Comparison of ENCODE assay signal across 26 cellular contexts in the genomic region with DNA sequence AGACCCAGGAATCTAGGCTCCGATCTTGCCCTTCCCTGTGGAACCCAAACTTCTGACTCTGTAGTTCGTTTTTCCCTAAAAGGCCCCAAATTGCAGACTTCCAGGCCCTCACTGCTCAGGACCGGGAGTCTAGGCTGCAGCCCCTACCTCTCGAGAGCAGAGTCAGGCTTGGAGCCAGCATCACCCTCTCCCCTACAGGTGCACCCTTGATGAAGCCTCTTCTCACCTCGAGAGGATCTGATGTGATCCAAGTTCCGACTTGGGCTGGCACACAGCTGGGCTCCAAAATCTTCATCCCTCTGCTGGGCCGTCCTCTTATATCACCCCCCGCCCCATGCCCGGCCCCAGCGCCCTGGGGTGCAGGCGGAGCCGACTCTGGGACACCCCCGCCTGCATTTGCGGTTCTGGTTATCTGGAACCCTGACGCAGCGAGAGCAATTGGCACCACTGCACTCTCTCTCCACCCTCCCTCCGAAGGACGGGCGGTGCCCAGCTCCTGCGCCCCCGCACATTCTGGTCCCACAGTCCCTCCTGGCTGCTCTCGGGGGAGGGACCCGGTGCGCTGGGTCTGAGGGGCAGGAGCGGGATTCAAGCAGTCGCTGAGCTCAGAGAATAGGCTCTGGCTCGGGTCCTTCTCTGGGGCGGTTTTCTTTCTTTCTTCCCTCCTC. TPM values are rescaled to one million over a fixed set of nuclear protein-coding genes. Genes with fewer than 3 reads are reported as not detected.
DNase-seq lines count a peak whose midpoint lies in the region; ATAC-seq, FAIRE-seq and TF ChIP-seq lines count a peak whose summit lies in the region.
"Had no signal": no experiment of that assay in that cellular context is flagged by ENCODE, and none has a peak within 500 bp of the region (broad histone marks: within the 10 kb centered on the region; RNA-seq: fewer than 3 reads in every experiment).

KLK7 (minus strand) TSS at position 293 of the 668 bp plus-strand sequence. CDS start 1,518 bp downstream, outside the sequence.

- CTCF ChIA-PET in HEK293 (lab: Yijun Ruan, JAX): interaction anchor here (0.9 to 1.2 kb wide), 2 partner anchors 33 to 110 kb away, joined by 4 to 5 read pairs; no protein-coding TSS in a partner anchor
- CTCF ChIA-PET in activated CD4-positive, alpha-beta memory T cell treated with anti-CD3 and anti-CD28 coated beads for 36 hours (lab: Charles Lee): no interaction called here

- no peak for ATAC-seq in GM18907 (IDR thresholded peaks at IDR 0.05; ENCODE audit: unreplicated experiment)
- ATAC-seq: activated T-helper 17 cell treated with anti-CD3 and anti-CD28 coated beads, Interleukin-2, amount 50 U/mL, for 72 hours; stimulated activated naive CD8-positive, alpha-beta T cell treated with anti-CD3 and anti-CD28 coated beads, Interleukin-15, Interleukin-2, amounts not matched to agents 100 U/mL and 50 U/mL, for 24 hours had no signal

- WGBS in sigmoid colon, 2 donors: 19 to 34% methylated on average over 28 of the region's 28 CpGs

- H3K36me3 ChIP-seq in HEK293 (ENCODE audit: control insufficient read depth in 2 of 2, insufficient read depth in 1 of 2, low read length in 2 of 2) (no peaks in the 10 kb centered on the region; a peak in 1 of 3 replicates), sigmoid colon (no peaks in the 10 kb centered on the region)
- H3K36me3 ChIP-seq: ovary, tibial nerve had no signal

- POLR2A ChIA-PET in HEK293 (lab: Yijun Ruan, JAX): no interaction called here
- POLR2A ChIA-PET in activated CD4-positive, alpha-beta memory T cell treated with anti-CD3 and anti-CD28 coated beads for 36 hours (lab: Charles Lee): no interaction called here

- H3K27ac ChIP-seq in HEK293 (ENCODE audit: extremely low read depth, low read depth, low read length): no peak within 1 kb of the TSS
- no peak within 1 kb of the TSS for H3K27ac ChIP-seq in dorsolateral prefrontal cortex
- no peak within 1 kb of the TSS for H3K27ac ChIP-seq in sigmoid colon
- H3K27ac ChIP-seq: HL-60, ovary, tibial nerve had no signal

- no peaks in the 10 kb centered on the region for H3K4me1 Mint-ChIP-seq in activated CD4-positive, alpha-beta memory T cell treated with anti-CD3 and anti-CD28 coated beads for 36 hours (ENCODE audit: low read depth)
- H3K4me1 Mint-ChIP-seq: activated naive CD8-positive, alpha-beta T cell treated with anti-CD3 and anti-CD28 coated beads for 36 hours; activated T-helper 17 cell treated with anti-CD3 and anti-CD28 coated beads, Interleukin-2, amount 50 U/mL, for 72 hours; CD4-positive, alpha-beta memory T cell had no signal

- no peak for FAIRE-seq in GM12892 (lab: Jason Lieb, UNC)
- FAIRE-seq: TTC549 had no signal

- peaks cover 0 to 23% (median 0%) of the 10 kb centered on the region in 45 donors for H3K27me3 ChIP-seq in dorsolateral prefrontal cortex
- H3K27me3 ChIP-seq in sigmoid colon: peaks cover 5 to 34% (median 7%) of the 10 kb centered on the region in 3 donors
- H3K27me3 ChIP-seq: ovary, tibial nerve had no signal

- DNase-seq in dorsolateral prefrontal cortex (peak in 5 of 10 donors; percentile 18 to 55 (median 38)), iPS-NIHi11 (ENCODE audit: low spot score) (peak; percentile 51), sigmoid colon (peak; percentile 34), GM12892 (ENCODE audit: insufficient read length) (no peak)
- DNase-seq in activated CD4-positive, alpha-beta T cell treated with anti-CD3 and anti-CD28 coated beads for 1 hour: no peak
- no peak for DNase-seq in activated CD4-positive, alpha-beta memory T cell treated with anti-CD3 and anti-CD28 coated beads for 36 hours
- DNase-seq: activated CD4-positive, alpha-beta T cell treated with anti-CD3 and anti-CD28 coated beads for 4 hours; activated naive CD8-positive, alpha-beta T cell treated with anti-CD3 and anti-CD28 coated beads for 36 hours; CD4-positive, alpha-beta memory T cell; effector memory CD4-positive, alpha-beta T cell; glutamatergic neuron; islet precursor cell; naive B cell; NCI-H146; NCI-H2171 treated with DMSO at 0.1 percent for 48 hours; NCI-H748 treated with DMSO at 0.1 percent for 48 hours; ovary; Right ventricle myocardium superior; stimulated activated naive CD8-positive, alpha-beta T cell treated with anti-CD3 and anti-CD28 coated beads, Interleukin-15, Interleukin-2, amounts not matched to agents 100 U/mL and 50 U/mL, for 24 hours had no signal

- H3K27me3 Mint-ChIP-seq in activated CD4-positive, alpha-beta memory T cell treated with anti-CD3 and anti-CD28 coated beads for 36 hours: peaks cover 40% of the 10 kb centered on the region

- no peak within 1 kb of the TSS for H3K4me3 ChIP-seq in HEK293 (ENCODE audit: low read depth, low read length)
- H3K4me3 ChIP-seq in dorsolateral prefrontal cortex: peak within 1 kb of the TSS in 31 of 59 donors; percentile 1 to 44 (median 27)
- H3K4me3 ChIP-seq in sigmoid colon: no peak within 1 kb of the TSS
- H3K4me3 ChIP-seq: ovary, tibial nerve had no signal

- H3K27ac Mint-ChIP-seq in activated CD4-positive, alpha-beta memory T cell treated with anti-CD3 and anti-CD28 coated beads for 36 hours: no peak within 1 kb of the TSS
- H3K27ac Mint-ChIP-seq: activated naive CD8-positive, alpha-beta T cell treated with anti-CD3 and anti-CD28 coated beads for 36 hours; activated T-helper 17 cell treated with anti-CD3 and anti-CD28 coated beads, Interleukin-2, amount 50 U/mL, for 72 hours; CD4-positive, alpha-beta memory T cell; naive B cell had no signal

- H3K36me3 Mint-ChIP-seq in activated CD4-positive, alpha-beta memory T cell treated with anti-CD3 and anti-CD28 coated beads for 36 hours: no peaks in the 10 kb centered on the region
- H3K36me3 Mint-ChIP-seq: activated naive CD8-positive, alpha-beta T cell treated with anti-CD3 and anti-CD28 coated beads for 36 hours; CD4-positive, alpha-beta memory T cell; naive B cell had no signal

- no peaks in the 10 kb centered on the region for H3K9me3 Mint-ChIP-seq in activated CD4-positive, alpha-beta memory T cell treated with anti-CD3 and anti-CD28 coated beads for 36 hours
- H3K9me3 Mint-ChIP-seq: activated naive CD8-positive, alpha-beta T cell treated with anti-CD3 and anti-CD28 coated beads for 36 hours; activated T-helper 17 cell treated with anti-CD3 and anti-CD28 coated beads, Interleukin-2, amount 50 U/mL, for 72 hours had no signal

- intact Hi-C loops in dorsolateral prefrontal cortex (cut with DNase I) (no loop called here), sigmoid colon (cut with DNase I) (no loop called here)
- intact Hi-C loops in activated CD4-positive, alpha-beta memory T cell treated with anti-CD3 and anti-CD28 coated beads for 36 hours (cut with micrococcal nuclease): no loop called here

- H3K9me3 ChIP-seq in HEK293 (ENCODE audit: control insufficient read depth, insufficient read depth, low read depth, low read length): no peaks in the 10 kb centered on the region
- H3K9me3 ChIP-seq in sigmoid colon: no peaks in the 10 kb centered on the region
- H3K9me3 ChIP-seq: ovary had no signal

- H3K4me1 ChIP-seq in HEK293 (ENCODE audit: control insufficient read depth, insufficient read depth, low read length) (no peaks in the 10 kb centered on the region), sigmoid colon (no peaks in the 10 kb centered on the region)
- H3K4me1 ChIP-seq: tibial nerve had no signal

- TF ChIP-seq CTCF in HEK293 (tag by site-specific recombination; IDR thresholded peaks at IDR 0.05) (no peak), dorsolateral prefrontal cortex (IDR thresholded peaks at IDR 0.05 in 54 of 56, conservative IDR thresholded peaks at IDR 0.05 in 2 of 56; ENCODE audit: low read depth in 1 of 56, partially characterized antibody in 56 of 56) (no peak), sigmoid colon (IDR thresholded peaks at IDR 0.05) (no peak)

- no peak for TF ChIP-seq POLR2A in sigmoid colon (IDR thresholded peaks at IDR 0.05)
- TF ChIP-seq POLR2A in GM12892 (IDR thresholded peaks at IDR 0.05; ENCODE audit: low read depth, low read length): no peak

- no peak within 1 kb of the TSS for H3K4me3 Mint-ChIP-seq in activated CD4-positive, alpha-beta memory T cell treated with anti-CD3 and anti-CD28 coated beads for 36 hours
- H3K4me3 Mint-ChIP-seq: activated naive CD8-positive, alpha-beta T cell treated with anti-CD3 and anti-CD28 coated beads for 36 hours; activated T-helper 17 cell treated with anti-CD3 and anti-CD28 coated beads, Interleukin-2, amount 50 U/mL, for 72 hours; CD4-positive, alpha-beta memory T cell; naive B cell had no signal

- no peak for TF ChIP-seq EP300 in sigmoid colon (IDR thresholded peaks at IDR 0.05)

TF ChIP-seq in HEK293, 187 proteins besides CTCF, POLR2A, EP300 and RAD21:
- TF ChIP-seq ZNF37A (tag by site-specific recombination; IDR thresholded peaks at IDR 0.05): no peak
- 0 out of 2 replicates have a peak, but pooled peaks have one; percentile 22 for TF ChIP-seq EGR2 (tag by site-specific recombination; IDR thresholded peaks at IDR 0.05; ENCODE audit: low read depth)

RNA-seq across cellular contexts. Expression of gene KLK7, which starts in this region (rescaled TPM):
- total RNA-seq in dorsolateral prefrontal cortex: 10 to 100 TPM in 67 of 120 experiments, 1 to 10 TPM in 53; 2.0 to 32.7 (median 10.5) TPM
- total RNA-seq in sigmoid colon: not detected
- polyA plus RNA-seq in sigmoid colon: not detected
- polyA plus RNA-seq in GM12892 (2012; ENCODE audit: missing spikeins): not detected
- not detected for total RNA-seq in activated CD4-positive, alpha-beta memory T cell treated with anti-CD3 and anti-CD28 coated beads for 36 hours
- total RNA-seq: activated naive CD8-positive, alpha-beta T cell treated with anti-CD3 and anti-CD28 coated beads for 36 hours; activated T-helper 17 cell treated with anti-CD3 and anti-CD28 coated beads, Interleukin-2, amount 50 U/mL, for 72 hours; CD4-positive, alpha-beta memory T cell; cerebellum; Right ventricle myocardium superior had no signal
- polyA plus RNA-seq: CD4-positive, alpha-beta memory T cell had no signal

Comparison
In these comparisons a context has a peak if more than half of its experiments do, and no peak if none do; other contexts are left out.
1. Peak in DNase-seq in sigmoid colon; RNA of the gene not detected or under 1 TPM.
2. H3K4me3 ChIP-seq: peak in dorsolateral prefrontal cortex (31 of 59); none in HEK293 (single experiment) and sigmoid colon (0 of 4).